Comparison of ENCODE assay signal across 17 cellular contexts in the genomic region with DNA sequence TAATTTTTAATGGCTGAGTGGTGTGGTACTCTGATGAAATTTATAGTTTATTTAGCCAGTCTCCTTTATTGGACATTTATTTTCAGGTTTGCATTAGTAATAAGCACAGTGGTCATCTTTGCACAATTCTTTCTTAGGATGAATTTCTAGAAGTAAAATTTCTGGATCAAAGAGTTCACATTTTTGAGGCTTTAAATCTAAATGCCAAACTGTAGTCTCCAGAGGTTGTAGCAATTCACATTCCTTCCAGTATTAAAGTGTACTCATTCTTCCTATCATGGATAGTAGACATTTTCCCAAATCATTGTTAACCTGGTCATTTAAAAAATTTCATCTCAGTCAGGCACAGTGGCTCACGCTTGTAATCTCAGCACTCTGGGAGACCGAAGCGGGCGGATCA. TPM values are rescaled to one million over a fixed set of nuclear protein-coding genes. Genes with fewer than 3 reads are reported as not detected.
A peak's percentile ranks its signal among the peaks of the same experiment; 100 is the strongest.
DNase-seq lines count a peak whose midpoint lies in the region; ATAC-seq and TF ChIP-seq lines count a peak whose summit lies in the region.
"Had no signal": no experiment of that assay in that cellular context is flagged by ENCODE, and none has a peak within 500 bp of the region (broad histone marks: within the 10 kb centered on the region; RNA-seq: fewer than 3 reads in every experiment).

No MANE protein-coding gene starts in this region.

- H3K9me3 ChIP-seq in GM23248 (ENCODE audit: low read depth) = no peaks in the 10 kb centered on the region
- H3K9me3 ChIP-seq: MG63, SJSA1 had no signal

- no peak overlapping the region for H3K27ac ChIP-seq in GM23248
- H3K27ac ChIP-seq: SJSA1 had no signal

- H3K79me2 ChIP-seq in GM23248 (ENCODE audit: insufficient read depth) = peaks cover 94% of the 10 kb centered on the region

- WGBS in GM23248 (ENCODE audit: low coverage in 1 of 2, low lambda C conversion rate in 2 of 2, missing lambda C conversion rate in 2 of 2), 2 experiments = 96 to 98% methylated on average over 4 of the region's 4 CpGs

- H3F3A ChIP-seq in GM23248 (ENCODE audit: insufficient read depth) = peaks cover 5% of the 10 kb centered on the region

- peak; percentile 15 for DNase-seq in AG08395 (ENCODE audit: low spot score)
- peak; percentile 40 for DNase-seq in GM23248
- DNase-seq in astrocyte of the hippocampus (ENCODE audit: low read depth, low spot score) = peak; percentile 29
- peak; percentile 31 for DNase-seq in fibroblast of the aortic adventitia (ENCODE audit: low read depth)
- no peak for DNase-seq in COR-L47 (lab: John Stamatoyannopoulos, UW)
- no peak for DNase-seq in HuH-7 (ENCODE audit: low spot score)
- DNase-seq in anterior cingulate cortex (lab: John Stamatoyannopoulos, UW) = no peak
- DNase-seq: CD4-positive, CD25-positive, alpha-beta regulatory T cell; MG63; NCI-H1092; NCI-H146; NCI-H2081; NCI-H510A treated with DMSO at 0.1 percent for 48 hours; NCI-H82 had no signal

- H3K4me1 ChIP-seq in GM23248 (ENCODE audit: insufficient read depth) = peaks cover 15% of the 10 kb centered on the region

- H2AFZ ChIP-seq in GM23248 = no peak overlapping the region

- H3K4me3 ChIP-seq in GM23248 (no peak overlapping the region), fibroblast of the aortic adventitia (ENCODE audit: low read depth, low read length) (no peak overlapping the region)
- H3K4me3 ChIP-seq: MG63, SJSA1 had no signal

- in situ Hi-C loops in GM23248 (cut with MboI) = no loop called here

- H3K9me2 ChIP-seq in GM23248 (ENCODE audit: insufficient read depth) = no peaks in the 10 kb centered on the region

- no peak overlapping the region for H3K9ac ChIP-seq in GM23248

- no peak for ATAC-seq in HG02970 (IDR thresholded peaks at IDR 0.05; ENCODE audit: low FRiP score, unreplicated experiment)
- ATAC-seq: HCT116 had no signal

- H4K20me1 ChIP-seq in GM23248 (ENCODE audit: insufficient read depth) = peaks cover 11% of the 10 kb centered on the region

- H3K36me3 ChIP-seq in GM23248 (ENCODE audit: low read depth) = peaks cover 28% of the 10 kb centered on the region

- no peaks in the 10 kb centered on the region for H3K27me3 ChIP-seq in GM23248 (replicated peaks; ENCODE audit: insufficient read depth)
- H3K27me3 ChIP-seq: MG63, SJSA1 had no signal

- no peak overlapping the region for H3K4me2 ChIP-seq in GM23248 (ENCODE audit: unreplicated experiment)

- no peak for TF ChIP-seq CTCF in fibroblast of the aortic adventitia (IDR thresholded peaks at IDR 0.05; ENCODE audit: insufficient read depth, low read length)

RNA-seq across cellular contexts. Expression of a gene that starts 24.8 kb away (rescaled TPM):
- 89.7 and 90.9 TPM in 2 replicates for total RNA-seq in GM23248 (2014; rRNA removed; shearing (Covaris generic))
- 32.7 and 32.9 TPM in 2 replicates for polyA plus RNA-seq in GM23248 (2016; fragmentation: Nextera tagmentation; extraction: Ambion mirVana)
- 64.6 and 118 TPM in 2 replicates for total RNA-seq in fibroblast of the aortic adventitia (ENCODE audit: low replicate concordance)

RNA-seq across cellular contexts. Expression of a gene that starts 25.2 kb away (rescaled TPM):
- 70.4 and 132 TPM in 2 replicates for total RNA-seq in GM23248 (2014; rRNA removed; shearing (Covaris generic))
- 109 and 136 TPM in 2 replicates for polyA plus RNA-seq in GM23248 (2016; fragmentation: Nextera tagmentation; extraction: Ambion mirVana)
- total RNA-seq in fibroblast of the aortic adventitia (ENCODE audit: low replicate concordance) = 51.0 and 110 TPM in 2 replicates

Comparison
In these comparisons a context has a peak if more than half of its experiments do, and no peak if none do; other contexts are left out.
1. DNase-seq: peak in AG08395 (single experiment), GM23248 (single experiment), astrocyte of the hippocampus (single experiment) and fibroblast of the aortic adventitia (single experiment); none in COR-L47 (single experiment), HuH-7 (single experiment) and anterior cingulate cortex (0 of 58).